ENCODE assay signal across 8 cellular contexts in genomic region chr6:16711551-16712249, GRCh38. TPM values are rescaled to one million over a fixed set of nuclear protein-coding genes. Genes with fewer than 3 reads are reported as not detected.
A peak's percentile ranks its signal among the peaks of the same experiment; 100 is the strongest.
DNase-seq lines count a peak whose midpoint lies in the region; TF ChIP-seq lines count a peak whose summit lies in the region.

No MANE protein-coding gene starts in this region.

- H3K4me1 ChIP-seq in tibial artery, result peaks cover 0 to 59% (median 19%) of the 10 kb centered on the region in 4 donors

- peak overlapping the region; percentile 67 to 74 for H3K27ac ChIP-seq in tibial artery

- H3K4me3 ChIP-seq in tibial artery, result peak overlapping the region in 1 of 2 donors; percentile 30

- TF ChIP-seq CTCF in tibial artery (IDR thresholded peaks at IDR 0.05), result no peak

- no peaks in the 10 kb centered on the region for H3K9me3 ChIP-seq in tibial artery

- DNase-seq in stimulated activated CD4-positive, alpha-beta T cell treated with anti-CD3 and anti-CD28 coated beads, Interleukin-4, amount 100 ng/mL, for 1 hour, result peak; percentile 27
- no peak for DNase-seq in stimulated activated CD4-positive, alpha-beta T cell treated with anti-CD3 and anti-CD28 coated beads, Interleukin-1b, Interleukin-23, amount 100 ng/mL, for 48 hours
- DNase-seq in SK-N-DZ (ENCODE audit: low spot score) (peak; percentile 53), dermis blood vessel endothelial cell (peak; percentile 64), tibial artery (no peak), amniotic stem cell (lab: John Stamatoyannopoulos, UW) (no peak), DMS79 treated with DMSO at 0.1 percent for 48 hours (lab: John Stamatoyannopoulos, UW) (no peak), NCI-H2196 treated with DMSO at 0.1 percent for 48 hours (lab: John Stamatoyannopoulos, UW; ENCODE audit: unreplicated experiment) (no peak)

- no peaks in the 10 kb centered on the region for H3K36me3 ChIP-seq in tibial artery

- no peaks in the 10 kb centered on the region for H3K27me3 ChIP-seq in tibial artery

- intact Hi-C loops in tibial artery (cut with DNase I; ENCODE audit: low total_unique reads), result no loop called here

RNA-seq across cellular contexts. Expression of gene ATXN1, which starts 49.6 kb away (rescaled TPM):
- 3.0 and 4.4 TPM in 2 replicates for polyA plus RNA-seq in SK-N-DZ (2014; cell fraction: cytosol; rRNA removed)
- polyA plus RNA-seq in SK-N-DZ (2014; cell fraction: nucleus; rRNA removed), result 2.3 and 6.3 TPM in 2 replicates
- 14.3 and 15.3 TPM in 2 replicates for total RNA-seq in dermis blood vessel endothelial cell

Comparison
In these comparisons a context has a peak if more than half of its experiments do, and no peak if none do; other contexts are left out.
1. DNase-seq: peak in stimulated activated CD4-positive, alpha-beta T cell treated with anti-CD3 and anti-CD28 coated beads, Interleukin-4, amount 100 ng/mL, for 1 hour (single experiment), SK-N-DZ (single experiment) and dermis blood vessel endothelial cell (single experiment); none in stimulated activated CD4-positive, alpha-beta T cell treated with anti-CD3 and anti-CD28 coated beads, Interleukin-1b, Interleukin-23, amount 100 ng/mL, for 48 hours (single experiment), tibial artery (0 of 2), amniotic stem cell (single experiment), DMS79 treated with DMSO at 0.1 percent for 48 hours (single experiment) and NCI-H2196 treated with DMSO at 0.1 percent for 48 hours (single experiment).